In genomic region chr22:45993841-45994240, GRCh38 we compare ENCODE assay signal across 23 cellular contexts. TPM values are rescaled to one million over a fixed set of nuclear protein-coding genes. Genes with fewer than 3 reads are reported as not detected.
DNase-seq lines count a peak whose midpoint lies in the region; ATAC-seq, FAIRE-seq and TF ChIP-seq lines count a peak whose summit lies in the region.
"Had no signal": no experiment of that assay in that cellular context is flagged by ENCODE, and none has a peak within 500 bp of the region (broad histone marks: within the 10 kb centered on the region; RNA-seq: fewer than 3 reads in every experiment).

No MANE protein-coding gene starts in this region.

- no peak overlapping the region for H3K23ac ChIP-seq in trophoblast cell (ENCODE audit: low read length)

- H3K4me3 Mint-ChIP-seq in brain: peak overlapping the region in 1 of 5 experiments; percentile 8
- H3K4me3 Mint-ChIP-seq: CD4-positive, alpha-beta memory T cell had no signal

- H3K36me3 Mint-ChIP-seq in brain: no peaks in the 10 kb centered on the region
- H3K36me3 Mint-ChIP-seq: CD4-positive, alpha-beta memory T cell had no signal

- H2AK5ac ChIP-seq in trophoblast cell (ENCODE audit: low read length): no peak overlapping the region

- H3K4me1 ChIP-seq in kidney (ENCODE audit: control insufficient read depth in 1 of 2, insufficient read depth in 1 of 2, low read depth in 1 of 2, low read length in 2 of 2): peaks cover 7 to 29% of the 10 kb centered on the region in 2 donors
- H3K4me1 ChIP-seq in trophoblast cell (ENCODE audit: control insufficient read depth in 1 of 2, insufficient read depth in 2 of 2, low read length in 2 of 2): no peaks in the 10 kb centered on the region

- H3K18ac ChIP-seq in trophoblast cell (ENCODE audit: low read length): no peak overlapping the region

- DNase-seq in Right ventricle myocardium inferior (ENCODE audit: missing footprints) (peak; percentile 9), cardiac septum (ENCODE audit: low spot score) (no peak), kidney (peak; percentile 23), NCI-H1048 (lab: John Stamatoyannopoulos, UW) (no peak), GDM1 (lab: John Stamatoyannopoulos, UW) (no peak), trophoblast cell (no peak)
- DNase-seq: C1 segment of cervical spinal cord, DMS 273 treated with DMSO at 0.1 percent for 48 hours, DMS79, EL, GF-D8, NCI-H2029, NCI-H446, NCI-H524 treated with DMSO at 0.1 percent for 48 hours, NCI-H774 had no signal

- H3K9ac ChIP-seq in kidney (ENCODE audit: low read length in 2 of 2) (no peak overlapping the region), trophoblast cell (ENCODE audit: low read length) (no peak overlapping the region)

- H2AFZ ChIP-seq in trophoblast cell (ENCODE audit: insufficient read depth, low read length, poor library complexity): no peak overlapping the region

- no peaks in the 10 kb centered on the region for H3K79me2 ChIP-seq in trophoblast cell (ENCODE audit: control insufficient read depth, insufficient read depth, low read length, poor library complexity)

- H3K9me3 ChIP-seq in kidney (ENCODE audit: control insufficient read depth in 1 of 2, low read length in 2 of 2) (no peaks in the 10 kb centered on the region), trophoblast cell (ENCODE audit: insufficient read depth, low read depth, low read length) (peaks cover 6% of the 10 kb centered on the region)
- H3K9me3 ChIP-seq: SJCRH30 had no signal

- no peak for ATAC-seq in Right ventricle myocardium inferior
- ATAC-seq: SK-N-SH treated with all-trans-retinoic acid at 6 μM for 48 hours had no signal

- H4K91ac ChIP-seq in trophoblast cell (ENCODE audit: low read depth, low read length): no peak overlapping the region

- H2BK5ac ChIP-seq in trophoblast cell (ENCODE audit: low read depth, low read length, poor library complexity): no peak overlapping the region

- TF ChIP-seq CTCF in brain (conservative IDR thresholded peaks at IDR 0.05): no peak
- TF ChIP-seq CTCF in kidney (IDR thresholded peaks at IDR 0.05; ENCODE audit: borderline replicate concordance, extremely low read depth, insufficient read depth): no peak

- H3K27ac Mint-ChIP-seq in brain: peak overlapping the region in 3 of 5 experiments; percentile 14 to 52 (median 18)

- no peaks in the 10 kb centered on the region for H3K36me3 ChIP-seq in kidney (ENCODE audit: control insufficient read depth in 1 of 2, insufficient read depth in 2 of 2, low read length in 2 of 2)
- H3K36me3 ChIP-seq in trophoblast cell (ENCODE audit: control insufficient read depth in 1 of 2, insufficient read depth in 2 of 2, low read length in 2 of 2): no peaks in the 10 kb centered on the region
- H3K36me3 ChIP-seq: SJCRH30 had no signal

- no peak overlapping the region for H4K12ac ChIP-seq in trophoblast cell (ENCODE audit: low read depth, low read length)

- WGBS in trophoblast cell (ENCODE audit: extremely low coverage, insufficient coverage, insufficient read length): no CpG with 5 or more reads among the region's 2 CpGs

- H3K79me1 ChIP-seq in trophoblast cell (ENCODE audit: low read length): no peaks in the 10 kb centered on the region

- no peak overlapping the region for H2BK12ac ChIP-seq in trophoblast cell (ENCODE audit: low read length)

- H2BK120ac ChIP-seq in trophoblast cell (ENCODE audit: insufficient read depth, low read length, poor library complexity): no peak overlapping the region

- no peak overlapping the region for H3K4ac ChIP-seq in trophoblast cell (ENCODE audit: low read depth, low read length)

- peaks cover 10% of the 10 kb centered on the region for H3K27me3 Mint-ChIP-seq in brain

- intact Hi-C loops in Right ventricle myocardium inferior (cut with DNase I) (no loop called here), cardiac septum (cut with DNase I) (loop anchor here (10.0 kb wide), 1 partner anchor 551 kb away; no protein-coding TSS in a partner anchor), kidney (cut with DNase I) (loop anchor here (10.0 kb wide), 1 partner anchor 311 kb away; no protein-coding TSS in a partner anchor)

- H4K8ac ChIP-seq in trophoblast cell (ENCODE audit: low read depth, low read length): no peak overlapping the region

- H3K27ac ChIP-seq in kidney (ENCODE audit: low read depth in 2 of 2, low read length in 2 of 2) (no peak overlapping the region), trophoblast cell (ENCODE audit: low read depth, low read length) (no peak overlapping the region)
- H3K27ac ChIP-seq: SJCRH30 had no signal

- H3K27me3 ChIP-seq in trophoblast cell (ENCODE audit: insufficient read depth, low read length): no peaks in the 10 kb centered on the region
- H3K27me3 ChIP-seq: SJCRH30 had no signal

- no peak overlapping the region for H3K4me3 ChIP-seq in kidney (ENCODE audit: low read length in 2 of 2)
- H3K4me3 ChIP-seq in trophoblast cell (ENCODE audit: low read depth, low read length): no peak overlapping the region
- H3K4me3 ChIP-seq: SJCRH30 had no signal

- peaks cover 0 to 11% (median under 1%) of the 10 kb centered on the region in 5 experiments for H3K9me3 Mint-ChIP-seq in brain
- H3K9me3 Mint-ChIP-seq: CD4-positive, alpha-beta memory T cell had no signal

- H3K4me2 ChIP-seq in trophoblast cell (ENCODE audit: low read length): no peak overlapping the region

- peaks cover 21% of the 10 kb centered on the region for H3K4me1 Mint-ChIP-seq in brain

- FAIRE-seq in kidney (lab: Jason Lieb, UNC): no peak
- FAIRE-seq: H54, RCC 7860 had no signal

- H3K14ac ChIP-seq in trophoblast cell (ENCODE audit: low read length): no peak overlapping the region

RNA-seq across cellular contexts. Expression of gene WNT7B, which starts 16.9 kb away (rescaled TPM):
- not detected for total RNA-seq in Right ventricle myocardium inferior
- not detected for total RNA-seq in cardiac septum
- 15.9 TPM for polyA plus RNA-seq in brain (ENCODE audit: insufficient read depth, low read depth, low replicate concordance)
- 1.6 TPM for total RNA-seq in kidney
- 2.4 TPM for polyA plus RNA-seq in kidney (ENCODE audit: insufficient read depth, low read depth, low replicate concordance)
- 5.9 and 6.1 TPM in 2 replicates for polyA plus RNA-seq in trophoblast cell (2013)
- total RNA-seq: A673; CD4-positive, alpha-beta memory T cell; LHCN-M2; SJCRH30 had no signal
- polyA plus RNA-seq: CD4-positive, alpha-beta memory T cell had no signal

Comparison
In these comparisons a context has a peak if more than half of its experiments do, and no peak if none do; other contexts are left out.
1. DNase-seq: peak in Right ventricle myocardium inferior (single experiment) and kidney (single experiment); none in cardiac septum (single experiment), NCI-H1048 (single experiment), GDM1 (single experiment) and trophoblast cell (0 of 2).